14 cellular contexts compared by ENCODE assay signal in genomic region chr1:197798492-197798891, GRCh38.
"Had no signal": no experiment of that assay in that cellular context is flagged by ENCODE, and none has a peak within 500 bp of the region (broad histone marks: within the 10 kb centered on the region; RNA-seq: fewer than 3 reads in every experiment).

No MANE protein-coding gene starts in this region.

- H3K27ac ChIP-seq: gastrocnemius medialis, heart right ventricle, ovary, sigmoid colon, WERI-Rb-1 had no signal

- H3K27me3 ChIP-seq: gastrocnemius medialis, heart right ventricle, ovary, sigmoid colon had no signal

- ATAC-seq: activated CD4-positive, alpha-beta T cell treated with anti-CD3 and anti-CD28 coated beads for 36 hours; activated T-cell treated with anti-CD3 and anti-CD28 coated beads, Interleukin-2, amount 50 U/mL, for 72 hours; gastrocnemius medialis had no signal

- H3K4me1 ChIP-seq: gastrocnemius medialis, heart right ventricle, sigmoid colon had no signal

- H3K36me3 ChIP-seq: gastrocnemius medialis, heart right ventricle, ovary, sigmoid colon, WERI-Rb-1 had no signal

- H3K9me3 ChIP-seq: gastrocnemius medialis, ovary had no signal

- H3K4me3 ChIP-seq: gastrocnemius medialis, heart right ventricle, ovary, sigmoid colon had no signal

- DNase-seq: activated CD4-positive, alpha-beta memory T cell treated with anti-CD3 and anti-CD28 coated beads, Interleukin-2, amount 10 ng/mL, durations not matched to agents 7 days and 5 days; activated CD4-positive, alpha-beta T cell treated with anti-CD3 and anti-CD28 coated beads for 36 hours; activated gamma-delta T cell treated with Interleukin-2 at 50 U/mL for 16 hours; activated naive CD8-positive, alpha-beta T cell treated with anti-CD3 and anti-CD28 coated beads, Interleukin-2, amount 10 ng/mL, durations not matched to agents 7 days and 5 days; activated T-cell treated with anti-CD3 and anti-CD28 coated beads, Interleukin-2, amount 50 U/mL, for 72 hours; anterior cingulate cortex; effector CD8-positive, alpha-beta T cell; gastrocnemius medialis; heart right ventricle; nephron progenitor cell; ovary; sigmoid colon; stimulated activated CD4-positive, alpha-beta T cell treated with anti-CD3 and anti-CD28 coated beads, Interleukin-2, amount 100 ng/mL, for 48 hours; WERI-Rb-1 had no signal
